ENCODE assay signal across 3 cellular contexts in the genomic region with DNA sequence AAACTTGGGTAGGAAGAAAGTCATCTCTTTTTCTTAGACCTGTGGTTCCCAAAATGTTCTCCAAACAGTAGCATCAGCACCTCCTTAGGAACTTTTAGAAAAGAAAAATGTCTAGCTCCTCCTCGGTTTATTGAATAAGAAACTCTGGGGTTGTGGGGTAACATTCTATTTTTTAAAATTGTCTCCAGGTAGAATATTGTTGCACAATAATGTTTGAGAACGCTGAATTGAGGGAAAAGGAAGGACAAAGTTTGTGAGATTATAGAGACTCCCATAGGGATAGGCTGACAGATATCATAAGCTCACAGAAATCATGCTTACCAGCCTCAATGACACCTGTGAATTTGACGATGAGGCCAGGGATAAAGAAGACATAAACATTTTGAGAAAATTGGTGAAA.
A peak's percentile ranks its signal among the peaks of the same experiment; 100 is the strongest.
TF ChIP-seq lines count a peak whose summit lies in the region.

No MANE protein-coding gene starts in this region.

TF ChIP-seq in HepG2, 621 proteins besides CTCF, POLR2A, EP300 and RAD21:
- TF ChIP-seq MAFF (IDR thresholded peaks at IDR 0.05; ENCODE audit: low read depth, low read length) (no peak), CEBPB (IDR thresholded peaks at IDR 0.05; ENCODE audit: borderline replicate concordance, low read depth, low read length) (peak; percentile 47; the same call in 1 of the 2 replicates)

TF ChIP-seq in IMR-90, 13 proteins besides CTCF, POLR2A, EP300 and RAD21:
- TF ChIP-seq NFE2L2 (IDR thresholded peaks at IDR 0.05; ENCODE audit: low read depth, low read length) (no peak), SMC3 (IDR thresholded peaks at IDR 0.05; ENCODE audit: low read depth, low read length) (no peak), MAZ (IDR thresholded peaks at IDR 0.05; ENCODE audit: borderline replicate concordance, low read depth, low read length) (no peak), FOS (IDR thresholded peaks at IDR 0.05; ENCODE audit: low read depth, low read length) (no peak), CHD1 (IDR thresholded peaks at IDR 0.05; ENCODE audit: low read depth, low read length) (no peak), RFX5 (IDR thresholded peaks at IDR 0.05; ENCODE audit: low read depth, low read length) (no peak), CEBPB (IDR thresholded peaks at IDR 0.05; ENCODE audit: low read depth, low read length) (peak; percentile 32; the same call in 1 of the 2 replicates), ELK1 (IDR thresholded peaks at IDR 0.05; ENCODE audit: borderline replicate concordance, low read depth, low read length) (no peak), MAFK (IDR thresholded peaks at IDR 0.05; ENCODE audit: low read depth, low read length) (no peak)

TF ChIP-seq in K562, 482 proteins besides CTCF, POLR2A, EP300 and RAD21:
- TF ChIP-seq ZNF830 (CRISPR knock-in tag; IDR thresholded peaks at IDR 0.05) (no peak), CEBPB (tag; IDR thresholded peaks at IDR 0.05) (peak; percentile 60), C11orf30 (IDR thresholded peaks at IDR 0.05; ENCODE audit: low read depth) (no peak), CEBPG (CRISPR knock-in tag; IDR thresholded peaks at IDR 0.05) (no peak), CEBPG (tag; conservative IDR thresholded peaks at IDR 0.05 in 1 of 2, IDR thresholded peaks at IDR 0.05 in 1 of 2) (peak; percentile 20 to 74; a peak in 2 of 4 replicates), GTF2F1 (IDR thresholded peaks at IDR 0.05; ENCODE audit: low read depth, low read length) (no peak)
